In the genomic region with DNA sequence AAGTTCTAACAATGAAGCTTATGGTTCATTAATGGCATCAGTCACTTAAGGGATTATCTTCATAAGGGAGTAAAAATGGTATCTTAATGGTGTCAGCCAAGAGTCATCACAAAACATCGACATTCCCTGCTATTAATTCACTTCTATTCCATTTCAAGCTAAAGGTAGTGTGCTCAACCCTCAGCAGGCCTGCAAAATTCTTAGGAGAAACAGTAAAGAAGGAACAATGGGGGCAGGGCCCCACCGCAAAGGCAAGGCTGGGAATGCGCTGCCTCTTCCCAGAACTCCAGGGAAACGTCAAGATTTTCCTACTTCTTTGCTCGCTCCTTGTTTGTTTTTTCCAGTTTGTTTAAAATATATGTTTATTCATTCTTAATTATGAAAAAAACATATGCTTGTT, we compare ENCODE assay signal across 10 cellular contexts.
DNase-seq lines count a peak whose midpoint lies in the region; ATAC-seq and TF ChIP-seq lines count a peak whose summit lies in the region.
"Had no signal": no experiment of that assay in that cellular context is flagged by ENCODE, and none has a peak within 500 bp of the region (broad histone marks: within the 10 kb centered on the region; RNA-seq: fewer than 3 reads in every experiment).

No MANE protein-coding gene starts in this region.

- peak overlapping the region; percentile 64 for H3K9ac ChIP-seq in GM23248
- no peak overlapping the region for H3K9ac ChIP-seq in SU-DHL-6 (ENCODE audit: low read length)
- H3K9ac ChIP-seq in iPS-20b (ENCODE audit: low read depth, low read length) = peak overlapping the region; percentile 6; the same call in 1 of the 2 replicates
- peak overlapping the region; percentile 28 for H3K9ac ChIP-seq in smooth muscle cell (ENCODE audit: low read depth)

- 21 to 22% methylated on average over 5 of the region's 5 CpGs for WGBS in GM23248 (ENCODE audit: low coverage in 1 of 2, low lambda C conversion rate in 2 of 2, missing lambda C conversion rate in 2 of 2), 2 experiments
- 8% methylated on average over 5 of the region's 5 CpGs for WGBS in smooth muscle cell (ENCODE audit: low lambda C conversion rate)

- H3K4me2 ChIP-seq in GM23248 (ENCODE audit: unreplicated experiment) (peak overlapping the region; percentile 95), SU-DHL-6 (ENCODE audit: low read depth, low read length, poor library complexity, severe bottlenecking) (peak overlapping the region; percentile 24), smooth muscle cell (peak overlapping the region; percentile 91)

- H3K27me3 ChIP-seq in GM23248 (replicated peaks; ENCODE audit: insufficient read depth) = no peaks in the 10 kb centered on the region
- no peaks in the 10 kb centered on the region for H3K27me3 ChIP-seq in SU-DHL-6 (ENCODE audit: low read length)
- H3K27me3 ChIP-seq in iPS-20b (ENCODE audit: insufficient read depth, low read length) = peaks cover 15% of the 10 kb centered on the region
- no peaks in the 10 kb centered on the region for H3K27me3 ChIP-seq in smooth muscle cell (ENCODE audit: low read depth)
- H3K27me3 ChIP-seq: upper lobe of left lung had no signal

- H3F3A ChIP-seq in GM23248 (ENCODE audit: insufficient read depth) (no peaks in the 10 kb centered on the region), SU-DHL-6 (ENCODE audit: insufficient read depth) (no peaks in the 10 kb centered on the region), smooth muscle cell (ENCODE audit: low read depth) (peaks cover 3% of the 10 kb centered on the region)

- H2AFZ ChIP-seq in GM23248 = peak overlapping the region; percentile 77
- H2AFZ ChIP-seq in SU-DHL-6 (ENCODE audit: low read depth, low read length, severe bottlenecking) = no peak overlapping the region
- peak overlapping the region; percentile 68 for H2AFZ ChIP-seq in smooth muscle cell (ENCODE audit: low read depth)

- TF ChIP-seq CTCF in SU-DHL-6 (IDR thresholded peaks at IDR 0.05; ENCODE audit: insufficient read depth, low read length, poor library complexity, severe bottlenecking) (no peak), smooth muscle cell (IDR thresholded peaks at IDR 0.05; ENCODE audit: borderline replicate concordance, insufficient read depth, poor library complexity, severe bottlenecking) (no peak)

- in situ Hi-C loops in GM23248 (cut with MboI) = loop anchor here (10.0 to 25.0 kb wide), 2 partner anchors 194 to 458 kb away; partner anchors contain the start of gene COMMD2

- DNase-seq in GM23248 (peak; percentile 35), smooth muscle cell (lab: John Stamatoyannopoulos, UW; ENCODE audit: unreplicated experiment) (no peak), DMS 273 (lab: John Stamatoyannopoulos, UW; ENCODE audit: unreplicated experiment) (no peak), AG08396 (ENCODE audit: low spot score) (no peak)
- DNase-seq: NCI-H1048 had no signal

- H4K20me1 ChIP-seq in GM23248 (ENCODE audit: insufficient read depth) (no peaks in the 10 kb centered on the region), SU-DHL-6 (ENCODE audit: low read depth, low read length) (no peaks in the 10 kb centered on the region), smooth muscle cell (ENCODE audit: low read depth) (no peaks in the 10 kb centered on the region)

- no peaks in the 10 kb centered on the region for H3K79me2 ChIP-seq in GM23248 (ENCODE audit: insufficient read depth)
- H3K79me2 ChIP-seq in SU-DHL-6 (ENCODE audit: insufficient read depth, low read length) = no peaks in the 10 kb centered on the region
- H3K79me2 ChIP-seq in smooth muscle cell (ENCODE audit: low read depth) = no peaks in the 10 kb centered on the region

- peak overlapping the region; percentile 68 for H3K4me3 ChIP-seq in GM23248
- no peak overlapping the region for H3K4me3 ChIP-seq in SU-DHL-6 (ENCODE audit: insufficient read depth, low read length, poor library complexity, severe bottlenecking)
- peak overlapping the region; percentile 48 for H3K4me3 ChIP-seq in iPS-20b (ENCODE audit: low read length)
- peak overlapping the region; percentile 64 for H3K4me3 ChIP-seq in smooth muscle cell

- no peaks in the 10 kb centered on the region for H3K9me2 ChIP-seq in GM23248 (ENCODE audit: insufficient read depth)
- no peaks in the 10 kb centered on the region for H3K9me2 ChIP-seq in SU-DHL-6 (replicated peaks; ENCODE audit: insufficient read depth, low read length)

- no peaks in the 10 kb centered on the region for H3K4me1 ChIP-seq in GM23248 (ENCODE audit: insufficient read depth)
- peaks cover 23% of the 10 kb centered on the region; the same call in 1 of the 2 replicates for H3K4me1 ChIP-seq in iPS-20b (ENCODE audit: insufficient read depth, low read length)
- H3K4me1 ChIP-seq in smooth muscle cell (ENCODE audit: low read depth) = peaks cover 15% of the 10 kb centered on the region

- no peaks in the 10 kb centered on the region for H3K36me3 ChIP-seq in GM23248 (ENCODE audit: low read depth)
- H3K36me3 ChIP-seq in SU-DHL-6 (ENCODE audit: low read length) = no peaks in the 10 kb centered on the region
- H3K36me3 ChIP-seq in iPS-20b (ENCODE audit: insufficient read depth, low read depth, low read length) = no peaks in the 10 kb centered on the region
- H3K36me3 ChIP-seq in smooth muscle cell (ENCODE audit: low read depth) = no peaks in the 10 kb centered on the region
- H3K36me3 ChIP-seq: upper lobe of left lung had no signal

- H3K9me3 ChIP-seq in GM23248 (ENCODE audit: low read depth) = no peaks in the 10 kb centered on the region
- H3K9me3 ChIP-seq in SU-DHL-6 (ENCODE audit: insufficient read depth, low read length) = no peaks in the 10 kb centered on the region
- H3K9me3 ChIP-seq in iPS-20b (ENCODE audit: insufficient read depth, low read depth, low read length) = no peaks in the 10 kb centered on the region; the same call in 1 of the 2 replicates
- no peaks in the 10 kb centered on the region for H3K9me3 ChIP-seq in smooth muscle cell (replicated peaks; ENCODE audit: low read depth)

- H3K27ac ChIP-seq in GM23248 = no peak overlapping the region
- H3K27ac ChIP-seq in SU-DHL-6 (ENCODE audit: low read depth, low read length) = no peak overlapping the region
- no peak overlapping the region for H3K27ac ChIP-seq in iPS-20b (ENCODE audit: low read length)
- no peak overlapping the region for H3K27ac ChIP-seq in smooth muscle cell (ENCODE audit: low read depth)
- H3K27ac ChIP-seq: upper lobe of left lung had no signal

- ATAC-seq in GM19467 (IDR thresholded peaks at IDR 0.05; ENCODE audit: unreplicated experiment) (no peak), HG03045 (IDR thresholded peaks at IDR 0.05; ENCODE audit: unreplicated experiment) (no peak)

Comparison
In these comparisons a context has a peak if more than half of its experiments do, and no peak if none do; other contexts are left out.
1. H3K4me2 ChIP-seq: peak in every context shown above with its lines; median percentile 95 in GM23248; 91 in smooth muscle cell; 24 in SU-DHL-6.